Comparison of ENCODE assay signal across 34 cellular contexts in genomic region chr14:24185015-24185414, GRCh38. TPM values are rescaled to one million over a fixed set of nuclear protein-coding genes. Genes with fewer than 3 reads are reported as not detected.
"Had no signal": no experiment of that assay in that cellular context is flagged by ENCODE, and none has a peak within 500 bp of the region (broad histone marks: within the 10 kb centered on the region; RNA-seq: fewer than 3 reads in every experiment).

No MANE protein-coding gene starts in this region.

- H3K27ac Mint-ChIP-seq: activated CD4-positive, alpha-beta T cell treated with anti-CD3 and anti-CD28 coated beads for 36 hours; activated CD4-positive, alpha-beta T cell treated with anti-CD3 and anti-CD28 coated beads, Interleukin-2, amount 10 ng/mL, durations not matched to agents 7 days and 5 days; activated CD8-positive, alpha-beta memory T cell treated with anti-CD3 and anti-CD28 coated beads, Interleukin-2, amount 10 ng/mL, durations not matched to agents 7 days and 5 days; activated naive CD8-positive, alpha-beta T cell; activated T-helper 2 cell treated with anti-CD3 and anti-CD28 coated beads, Interferon-gamma antibody, Interleukin-2, Interleukin-4, amounts not matched to agents 10 μg/mL and 5 μg/mL and 100 μg/mL, durations not matched to agents 14 hours and 24 hours and 36 hours; T-helper 1 cell treated with Interleukin-12 subunit alpha and Interleukin-12 subunit beta and Interleukin-4 antibody, amounts not matched to agents 30 μg/mL and 1 μg/mL, for 36 hours; T-helper 2 cell treated with Interferon-gamma antibody and Interleukin-4, amounts not matched to agents 5 μg/mL and 100 μg/mL, for 36 hours; WTC11 had no signal

- DNase-seq: activated CD4-positive, alpha-beta T cell treated with anti-CD3 and anti-CD28 coated beads for 36 hours; activated CD4-positive, alpha-beta T cell treated with anti-CD3 and anti-CD28 coated beads, Interleukin-2, amount 10 ng/mL, durations not matched to agents 7 days and 5 days; activated CD4-positive, alpha-beta T cell treated with anti-CD3 and anti-CD28 coated beads, Interleukin-2, amount 50 U/mL, for 48 hours; activated CD8-positive, alpha-beta memory T cell treated with anti-CD3 and anti-CD28 coated beads for 24 hours; activated CD8-positive, alpha-beta memory T cell treated with anti-CD3 and anti-CD28 coated beads, Interleukin-2, amount 10 ng/mL, durations not matched to agents 7 days and 5 days; activated CD8-positive, alpha-beta memory T cell treated with anti-CD3 and anti-CD28 coated beads, Interleukin-2, amount 50 U/mL, for 48 hours; activated gamma-delta T cell; activated naive CD4-positive, alpha-beta T cell treated with Interleukin-2 at 50 U/mL for 16 hours; amniotic stem cell; brain microvascular endothelial cell; central memory CD4-positive, alpha-beta T cell; Kasumi-1; KG1; MG63; MV-4-11; NCI-H1092; NCI-H1436 treated with DMSO at 0.1 percent for 48 hours; NCI-H1694 treated with DMSO at 0.1 percent for 48 hours; NCI-H2029; NCI-H345; NCI-H524 treated with DMSO at 0.1 percent for 48 hours; RPMI8226; SHP77 treated with DMSO at 0.1 percent for 48 hours; SK-N-SH had no signal

- H3K27me3 ChIP-seq: brain microvascular endothelial cell, MG63, SJSA1 had no signal

- H3K27me3 Mint-ChIP-seq: activated CD4-positive, alpha-beta T cell treated with anti-CD3 and anti-CD28 coated beads for 36 hours; activated CD4-positive, alpha-beta T cell treated with anti-CD3 and anti-CD28 coated beads, Interleukin-2, amount 10 ng/mL, durations not matched to agents 7 days and 5 days; activated CD8-positive, alpha-beta memory T cell treated with anti-CD3 and anti-CD28 coated beads, Interleukin-2, amount 10 ng/mL, durations not matched to agents 7 days and 5 days; activated naive CD8-positive, alpha-beta T cell had no signal

- H3K4me2 ChIP-seq: SK-N-SH had no signal

- H3K9me2 ChIP-seq: SK-N-SH had no signal

- ATAC-seq: activated CD4-positive, alpha-beta T cell treated with anti-CD3 and anti-CD28 coated beads for 36 hours; activated CD4-positive, CD25-positive, alpha-beta regulatory T cell treated with anti-CD3 and anti-CD28 coated beads, Interleukin-2, amount 50 U/mL, for 24 hours; activated CD8-positive, alpha-beta memory T cell treated with anti-CD3 and anti-CD28 coated beads, Interleukin-2, amount 10 ng/mL, durations not matched to agents 7 days and 5 days; Panc1; WTC11 had no signal

- H3K9ac ChIP-seq: SK-N-SH had no signal

- H3K9me3 Mint-ChIP-seq: activated CD4-positive, alpha-beta T cell treated with anti-CD3 and anti-CD28 coated beads, Interleukin-2, amount 10 ng/mL, durations not matched to agents 7 days and 5 days; activated T-helper 2 cell treated with anti-CD3 and anti-CD28 coated beads, Interferon-gamma antibody, Interleukin-2, Interleukin-4, amounts not matched to agents 10 μg/mL and 5 μg/mL and 100 μg/mL, durations not matched to agents 14 hours and 24 hours and 36 hours; T-helper 1 cell treated with Interleukin-12 subunit alpha and Interleukin-12 subunit beta and Interleukin-4 antibody, amounts not matched to agents 30 μg/mL and 1 μg/mL, for 36 hours; T-helper 2 cell treated with Interferon-gamma antibody and Interleukin-4, amounts not matched to agents 5 μg/mL and 100 μg/mL, for 36 hours; WTC11 had no signal

- H3K4me3 ChIP-seq: MG63, SJSA1 had no signal

- H3K27ac ChIP-seq: brain microvascular endothelial cell, SJSA1 had no signal

- FAIRE-seq: TTC549 had no signal

- H3K9me3 ChIP-seq: MG63, SJSA1, SK-N-SH had no signal

- H3K4me3 Mint-ChIP-seq: activated CD4-positive, alpha-beta T cell treated with anti-CD3 and anti-CD28 coated beads for 36 hours; activated CD4-positive, alpha-beta T cell treated with anti-CD3 and anti-CD28 coated beads, Interleukin-2, amount 10 ng/mL, durations not matched to agents 7 days and 5 days; activated CD8-positive, alpha-beta memory T cell treated with anti-CD3 and anti-CD28 coated beads, Interleukin-2, amount 10 ng/mL, durations not matched to agents 7 days and 5 days; activated naive CD8-positive, alpha-beta T cell; T-helper 1 cell treated with Interleukin-12 subunit alpha and Interleukin-12 subunit beta and Interleukin-4 antibody, amounts not matched to agents 30 μg/mL and 1 μg/mL, for 36 hours; T-helper 2 cell treated with Interferon-gamma antibody and Interleukin-4, amounts not matched to agents 5 μg/mL and 100 μg/mL, for 36 hours; WTC11 had no signal

RNA-seq across cellular contexts. Expression of gene TSSK4, which starts 20.5 kb away (rescaled TPM):
- total RNA-seq: SJSA1 had no signal
- polyA plus RNA-seq: aorta, SK-N-SH had no signal
